ENCODE assay signal across 29 cellular contexts in genomic region chr1:67451815-67452214, GRCh38.
"Had no signal": no experiment of that assay in that cellular context is flagged by ENCODE, and none has a peak within 500 bp of the region (broad histone marks: within the 10 kb centered on the region; RNA-seq: fewer than 3 reads in every experiment).

No MANE protein-coding gene starts in this region.

- ATAC-seq: activated CD4-positive, CD25-positive, alpha-beta regulatory T cell treated with anti-CD3 and anti-CD28 coated beads, Interleukin-2, amount 50 U/mL, for 24 hours; activated CD8-positive, alpha-beta T cell treated with anti-CD3 and anti-CD28 coated beads for 36 hours; activated T-cell treated with anti-CD3 and anti-CD28 coated beads, Interleukin-2, amount 50 U/mL, for 4 hours; activated T-helper 17 cell treated with anti-CD3 and anti-CD28 coated beads, Interleukin-2, amount 50 U/mL, for 72 hours; body of pancreas; effector memory CD8-positive, alpha-beta T cell; foreskin keratinocyte; gastrocnemius medialis; heart left ventricle had no signal

- H3K4me1 ChIP-seq: body of pancreas, esophagus muscularis mucosa, foreskin keratinocyte had no signal

- DNase-seq: activated B cell treated with CpG ODN at 0.5 μM for 24 hours; activated CD4-positive, alpha-beta T cell treated with anti-CD3 and anti-CD28 coated beads for 48 hours; activated CD4-positive, alpha-beta T cell treated with anti-CD3 and anti-CD28 coated beads, Interleukin-2, amount 50 U/mL, for 1 hour; activated CD4-positive, alpha-beta T cell treated with anti-CD3 and anti-CD28 coated beads, Interleukin-2, amount 50 U/mL, for 48 hours; activated CD8-positive, alpha-beta memory T cell treated with anti-CD3 and anti-CD28 coated beads for 24 hours; activated CD8-positive, alpha-beta T cell treated with anti-CD3 and anti-CD28 coated beads for 36 hours; activated effector memory CD4-positive, alpha-beta T cell treated with Interleukin-2 at 50 U/mL for 16 hours; activated gamma-delta T cell treated with Interleukin-2 at 50 U/mL for 16 hours; activated naive CD4-positive, alpha-beta T cell treated with anti-CD3 and anti-CD28 coated beads, Interleukin-2, amount 50 U/mL, for 16 hours; activated naive CD4-positive, alpha-beta T cell treated with Interleukin-2 at 50 U/mL for 16 hours; activated T-cell treated with anti-CD3 and anti-CD28 coated beads, Interleukin-2, amount 50 U/mL, for 4 hours; amygdala; aorta; body of pancreas; caudate nucleus; cortex of kidney; dermis blood vessel endothelial cell; effector CD4-positive, alpha-beta T cell; effector memory CD8-positive, alpha-beta T cell; erythroblast; foreskin keratinocyte; gastrocnemius medialis; glutamatergic neuron; heart left ventricle; T1000; WERI-Rb-1 had no signal

- H3K36me3 ChIP-seq: esophagus muscularis mucosa, gastrocnemius medialis, heart left ventricle, WERI-Rb-1 had no signal

- H3K4me3 ChIP-seq: body of pancreas, esophagus muscularis mucosa, gastrocnemius medialis, heart left ventricle had no signal

- H3K27me3 ChIP-seq: body of pancreas, esophagus muscularis mucosa, gastrocnemius medialis, heart left ventricle had no signal

- H3K9me3 ChIP-seq: body of pancreas, esophagus muscularis mucosa, gastrocnemius medialis, heart left ventricle had no signal

- H3K27ac ChIP-seq: body of pancreas, esophagus muscularis mucosa, foreskin keratinocyte, gastrocnemius medialis, heart left ventricle, WERI-Rb-1 had no signal
